ENCODE assay signal across 22 cellular contexts in genomic region chr5:32279786-32280185, GRCh38. TPM values are rescaled to one million over a fixed set of nuclear protein-coding genes. Genes with fewer than 3 reads are reported as not detected.
A peak's percentile ranks its signal among the peaks of the same experiment; 100 is the strongest.
DNase-seq lines count a peak whose midpoint lies in the region; ATAC-seq, FAIRE-seq and TF ChIP-seq lines count a peak whose summit lies in the region.
"Had no signal": no experiment of that assay in that cellular context is flagged by ENCODE, and none has a peak within 500 bp of the region (broad histone marks: within the 10 kb centered on the region; RNA-seq: fewer than 3 reads in every experiment).

No MANE protein-coding gene starts in this region.

- H4K20me1 ChIP-seq in GM12878 (ENCODE audit: control insufficient read depth, insufficient read depth) = no peaks in the 10 kb centered on the region

- H3K27ac Mint-ChIP-seq in activated CD4-positive, alpha-beta T cell treated with anti-CD3 and anti-CD28 coated beads for 36 hours = peak overlapping the region; percentile 20
- H3K27ac Mint-ChIP-seq in activated CD4-positive, alpha-beta T cell treated with anti-CD3 and anti-CD28 coated beads, Interleukin-2, amount 10 ng/mL, durations not matched to agents 7 days and 5 days = no peak overlapping the region
- H3K27ac Mint-ChIP-seq in T-cell = peak overlapping the region; percentile 63 to 80
- peak overlapping the region; percentile 87 for H3K27ac Mint-ChIP-seq in stimulated activated effector memory CD8-positive, alpha-beta T cell treated with anti-CD3 and anti-CD28 coated beads, Interleukin-12 subunit alpha, Interleukin-12 subunit beta, amount 100 ng/mL, for 72 hours

- ATAC-seq in activated CD4-positive, alpha-beta T cell treated with anti-CD3 and anti-CD28 coated beads for 36 hours = no peak
- no peak for ATAC-seq in T-cell (replicated peaks in 1 of 4)
- no peak for ATAC-seq in GM12878
- no peak for ATAC-seq in stimulated activated effector memory CD8-positive, alpha-beta T cell treated with anti-CD3 and anti-CD28 coated beads, Interleukin-12 subunit alpha, Interleukin-12 subunit beta, amount 100 ng/mL, for 72 hours
- no peak for ATAC-seq in sciatic nerve
- ATAC-seq: HCT116, heart left ventricle, mucosa of descending colon, upper lobe of right lung had no signal

- H2AFZ ChIP-seq in GM12878 (ENCODE audit: control insufficient read depth, low read depth, low read length) = no peak overlapping the region

- no peak for DNase-seq in activated CD4-positive, alpha-beta T cell treated with anti-CD3 and anti-CD28 coated beads for 36 hours
- no peak for DNase-seq in activated CD4-positive, alpha-beta T cell treated with anti-CD3 and anti-CD28 coated beads, Interleukin-2, amount 10 ng/mL, durations not matched to agents 7 days and 5 days
- DNase-seq in T-cell (no peak), GM12878 (ENCODE audit: low read depth, low spot score) (no peak), sciatic nerve (ENCODE audit: low spot score) (no peak), substantia nigra (lab: John Stamatoyannopoulos, UW) (no peak), SW 1271 (lab: John Stamatoyannopoulos, UW) (no peak)
- no peak for DNase-seq in stimulated activated effector memory CD8-positive, alpha-beta T cell treated with anti-CD3 and anti-CD28 coated beads, Interleukin-12 subunit alpha, Interleukin-12 subunit beta, amount 100 ng/mL, for 72 hours (ENCODE audit: low spot score in 2 of 2)
- DNase-seq: activated CD8-positive, alpha-beta memory T cell treated with anti-CD3 and anti-CD28 coated beads for 24 hours; activated effector memory CD4-positive, alpha-beta T cell treated with Interleukin-2 at 50 U/mL for 16 hours; Calu3; heart left ventricle; left ventricle myocardium inferior; mucosa of descending colon; NCI-H1417 treated with DMSO at 0.1 percent for 48 hours; NCI-H526 treated with DMSO at 0.1 percent for 48 hours; SHP77 treated with DMSO at 0.1 percent for 48 hours; upper lobe of right lung had no signal

- POLR2A ChIA-PET in activated CD4-positive, alpha-beta T cell treated with anti-CD3 and anti-CD28 coated beads for 36 hours (lab: Charles Lee) = interaction anchor here (1.3 kb wide), 1 partner anchor 34 kb away, joined by 8 read pairs; no protein-coding TSS in a partner anchor
- POLR2A ChIA-PET in activated CD4-positive, alpha-beta T cell treated with anti-CD3 and anti-CD28 coated beads, Interleukin-2, amount 10 ng/mL, durations not matched to agents 7 days and 5 days (lab: Charles Lee) = no interaction called here
- POLR2A ChIA-PET in T-cell (lab: Charles Lee) = no interaction called here
- POLR2A ChIA-PET in GM12878 (lab: Charles Lee) = interaction anchor here (1.0 to 1.3 kb wide), 2 partner anchors 28 to 32 kb away, joined by 3 read pairs; partner anchors contain the start of gene MTMR12

- CTCF ChIA-PET in activated CD4-positive, alpha-beta T cell treated with anti-CD3 and anti-CD28 coated beads for 36 hours (lab: Charles Lee) = interaction anchor here (1.4 kb wide), 1 partner anchor 21 kb away, joined by 4 read pairs; no protein-coding TSS in a partner anchor
- CTCF ChIA-PET in activated CD4-positive, alpha-beta T cell treated with anti-CD3 and anti-CD28 coated beads, Interleukin-2, amount 10 ng/mL, durations not matched to agents 7 days and 5 days (lab: Charles Lee) = interaction anchor here (1.2 kb wide), 1 partner anchor 19 kb away, joined by 3 read pairs; no protein-coding TSS in a partner anchor
- CTCF ChIA-PET in T-cell (lab: Charles Lee) = interaction anchor here (0.5 to 0.6 kb wide), 2 partner anchors 24 to 25 kb away, joined by 3 to 10 read pairs; no protein-coding TSS in a partner anchor
- CTCF ChIA-PET in GM12878 (lab: Yijun Ruan, JAX) = interaction anchor here (0.8 to 2.4 kb wide), 6 partner anchors 9 to 310 kb away, joined by 3 to 8 read pairs (median 3); no protein-coding TSS in a partner anchor

- peaks cover 50% of the 10 kb centered on the region for H3K4me1 ChIP-seq in GM12878 (ENCODE audit: control insufficient read depth, insufficient read depth, low read length)

- peaks cover 73% of the 10 kb centered on the region for H3K4me1 Mint-ChIP-seq in activated CD4-positive, alpha-beta T cell treated with anti-CD3 and anti-CD28 coated beads for 36 hours
- peaks cover 65% of the 10 kb centered on the region for H3K4me1 Mint-ChIP-seq in activated CD4-positive, alpha-beta T cell treated with anti-CD3 and anti-CD28 coated beads, Interleukin-2, amount 10 ng/mL, durations not matched to agents 7 days and 5 days
- peaks cover 43 to 72% (median 70%) of the 10 kb centered on the region in 3 donors for H3K4me1 Mint-ChIP-seq in T-cell
- H3K4me1 Mint-ChIP-seq in stimulated activated effector memory CD8-positive, alpha-beta T cell treated with anti-CD3 and anti-CD28 coated beads, Interleukin-12 subunit alpha, Interleukin-12 subunit beta, amount 100 ng/mL, for 72 hours = peaks cover 61% of the 10 kb centered on the region

- intact Hi-C loops in activated CD4-positive, alpha-beta T cell treated with anti-CD3 and anti-CD28 coated beads for 36 hours (cut with DNase I, micrococcal nuclease) = loop anchor here (1.0 to 10.0 kb wide), 6 partner anchors 18 to 745 kb away; partner anchors contain the start of genes MTMR12 (in 2 of the 2), C5orf22 (in 1 of the 2) and DROSHA (in 1 of the 2)
- intact Hi-C loops in GM12878 (cut with micrococcal nuclease; ENCODE audit: unreplicated experiment) (loop anchor here (1.0 to 5.0 kb wide), 2 partner anchors 33 to 48 kb away; partner anchors contain the start of gene MTMR12), sciatic nerve (cut with DNase I) (no loop called here)

- no peaks in the 10 kb centered on the region for H3K27me3 ChIP-seq in GM12878 (replicated peaks in 1 of 2; ENCODE audit: control insufficient read depth in 2 of 2, insufficient read depth in 2 of 2, low read length in 1 of 2)
- H3K27me3 ChIP-seq: adrenal gland, heart left ventricle, upper lobe of right lung had no signal

- RAD21 ChIA-PET in GM12878 (lab: Charles Lee; ENCODE audit: unreplicated experiment) = no interaction called here

- no peak for FAIRE-seq in GM12878 (lab: Jason Lieb, UNC)
- FAIRE-seq: bronchial epithelial cell had no signal

- H3K9ac ChIP-seq in GM12878 (ENCODE audit: control insufficient read depth, insufficient read depth, low read length) = peak overlapping the region; percentile 20

- H3K27ac ChIP-seq in GM12878 (ENCODE audit: control insufficient read depth, insufficient read depth) (peak overlapping the region; percentile 80), substantia nigra (ENCODE audit: low read depth, low read length, poor library complexity, severe bottlenecking) (no peak overlapping the region)
- H3K27ac ChIP-seq: adrenal gland, left ventricle myocardium inferior, upper lobe of right lung, VCaP had no signal

- TF ChIP-seq POLR2A in GM12878 (IDR thresholded peaks at IDR 0.05; ENCODE audit: low read depth, low read length) = no peak

- H3K36me3 ChIP-seq in GM12878 (ENCODE audit: control insufficient read depth in 2 of 2, insufficient read depth in 2 of 2, low read length in 1 of 2) = peaks cover 0 to 5% of the 10 kb centered on the region in 2 experiments; a peak in 2 of 4 replicates
- H3K36me3 ChIP-seq: adrenal gland had no signal

- no peaks in the 10 kb centered on the region for H3K9me3 ChIP-seq in GM12878 (replicated peaks; ENCODE audit: control insufficient read depth, insufficient read depth, low read length)
- H3K9me3 ChIP-seq: adrenal gland, heart left ventricle, left ventricle myocardium inferior, mucosa of descending colon, upper lobe of right lung had no signal

- peak overlapping the region; percentile 62 for H3K4me2 ChIP-seq in GM12878 (ENCODE audit: control insufficient read depth, insufficient read depth)

- no peak overlapping the region for H3K4me3 ChIP-seq in GM12878
- H3K4me3 ChIP-seq: adrenal gland, heart left ventricle, left ventricle myocardium inferior, mucosa of descending colon, upper lobe of right lung had no signal

- no peak for TF ChIP-seq EP300 in GM12878 (IDR thresholded peaks at IDR 0.05; ENCODE audit: borderline replicate concordance in 1 of 2, control insufficient read depth in 1 of 2, low read depth in 2 of 2, low read length in 2 of 2)

- no peaks in the 10 kb centered on the region for H3K27me3 Mint-ChIP-seq in activated CD4-positive, alpha-beta T cell treated with anti-CD3 and anti-CD28 coated beads for 36 hours
- no peaks in the 10 kb centered on the region for H3K27me3 Mint-ChIP-seq in activated CD4-positive, alpha-beta T cell treated with anti-CD3 and anti-CD28 coated beads, Interleukin-2, amount 10 ng/mL, durations not matched to agents 7 days and 5 days
- no peaks in the 10 kb centered on the region for H3K27me3 Mint-ChIP-seq in T-cell

- no peaks in the 10 kb centered on the region for H3K9me3 Mint-ChIP-seq in activated CD4-positive, alpha-beta T cell treated with anti-CD3 and anti-CD28 coated beads for 36 hours (ENCODE audit: low read depth)
- peaks cover 3% of the 10 kb centered on the region for H3K9me3 Mint-ChIP-seq in activated CD4-positive, alpha-beta T cell treated with anti-CD3 and anti-CD28 coated beads, Interleukin-2, amount 10 ng/mL, durations not matched to agents 7 days and 5 days
- no peaks in the 10 kb centered on the region for H3K9me3 Mint-ChIP-seq in T-cell
- H3K9me3 Mint-ChIP-seq in stimulated activated effector memory CD8-positive, alpha-beta T cell treated with anti-CD3 and anti-CD28 coated beads, Interleukin-12 subunit alpha, Interleukin-12 subunit beta, amount 100 ng/mL, for 72 hours = no peaks in the 10 kb centered on the region

- H3K4me3 Mint-ChIP-seq in activated CD4-positive, alpha-beta T cell treated with anti-CD3 and anti-CD28 coated beads for 36 hours = no peak overlapping the region
- H3K4me3 Mint-ChIP-seq in activated CD4-positive, alpha-beta T cell treated with anti-CD3 and anti-CD28 coated beads, Interleukin-2, amount 10 ng/mL, durations not matched to agents 7 days and 5 days = no peak overlapping the region
- no peak overlapping the region for H3K4me3 Mint-ChIP-seq in T-cell
- H3K4me3 Mint-ChIP-seq in stimulated activated effector memory CD8-positive, alpha-beta T cell treated with anti-CD3 and anti-CD28 coated beads, Interleukin-12 subunit alpha, Interleukin-12 subunit beta, amount 100 ng/mL, for 72 hours = no peak overlapping the region

- TF ChIP-seq CTCF in GM12878 (IDR thresholded peaks at IDR 0.05 in 2 of 3, conservative IDR thresholded peaks at IDR 0.05 in 1 of 3; ENCODE audit: control insufficient read depth in 2 of 3, extremely low read depth in 1 of 3, insufficient read depth in 1 of 3, low read depth in 3 of 3, low read length in 3 of 3) = no peak

- WGBS in GM12878 (ENCODE audit: insufficient coverage, insufficient replicate concordance, low lambda C conversion rate, missing lambda C conversion rate) = 100% methylated on average over 3 of the region's 3 CpGs

- SMC1A ChIA-PET in GM12878 (lab: Charles Lee; ENCODE audit: uncharacterized antibody, unreplicated experiment) = interaction anchor here (0.8 to 3.9 kb wide), 8 partner anchors 15 to 50 kb away, joined by 3 to 19 read pairs (median 8); no protein-coding TSS in a partner anchor

- BruUV-seq in GM12878 (replicated peaks; lab: Mats Ljungman, UMichigan) = no TSS peak

- peaks cover 10% of the 10 kb centered on the region for H3K79me2 ChIP-seq in GM12878 (ENCODE audit: control insufficient read depth, insufficient read depth, low read length)

- peaks cover 16% of the 10 kb centered on the region for H3K36me3 Mint-ChIP-seq in activated CD4-positive, alpha-beta T cell treated with anti-CD3 and anti-CD28 coated beads for 36 hours (ENCODE audit: low read depth)
- peaks cover 41% of the 10 kb centered on the region for H3K36me3 Mint-ChIP-seq in activated CD4-positive, alpha-beta T cell treated with anti-CD3 and anti-CD28 coated beads, Interleukin-2, amount 10 ng/mL, durations not matched to agents 7 days and 5 days (ENCODE audit: low read depth)
- peaks cover 18% of the 10 kb centered on the region for H3K36me3 Mint-ChIP-seq in T-cell
- peaks cover 24% of the 10 kb centered on the region for H3K36me3 Mint-ChIP-seq in stimulated activated effector memory CD8-positive, alpha-beta T cell treated with anti-CD3 and anti-CD28 coated beads, Interleukin-12 subunit alpha, Interleukin-12 subunit beta, amount 100 ng/mL, for 72 hours

- no peak for TF ChIP-seq RAD21 in GM12878 (IDR thresholded peaks at IDR 0.05; ENCODE audit: insufficient read depth, low read depth, low read length)

- in situ Hi-C loops in GM12878 (cut with MboI) = no loop called here

RNA-seq across cellular contexts. Expression of gene MTMR12, which starts 33.0 kb away (rescaled TPM):
- 10 to 100 TPM; 21.6 to 22.8 TPM for total RNA-seq in activated CD4-positive, alpha-beta T cell treated with anti-CD3 and anti-CD28 coated beads for 36 hours
- 10 to 100 TPM; 24.3 to 29.1 TPM for total RNA-seq in activated CD4-positive, alpha-beta T cell treated with anti-CD3 and anti-CD28 coated beads, Interleukin-2, amount 10 ng/mL, durations not matched to agents 7 days and 5 days
- total RNA-seq in T-cell (10 to 100 TPM; 19.3 to 22.2 (median 20.0) TPM), GM12878 (2014; rRNA removed) (17.1 and 19.3 TPM in 2 replicates), GM12878 (2014; rRNA removed; fragmentation: Illumina TruSeq; extraction: Trizol) (15.4 and 16.2 TPM in 2 replicates), GM12878 (2021) (21.7 and 25.7 TPM in 2 replicates), sciatic nerve (40.6 TPM)
- total RNA-seq in GM12878 (2013; cell fraction: nucleolus; rRNA removed) = 50.7 and 65.2 TPM in 2 replicates
- 6.2 TPM for polyA plus RNA-seq in GM12878 (2011; ENCODE audit: low read depth)
- polyA plus RNA-seq in GM12878 (2011; rRNA removed) (22.9 and 24.7 TPM in 2 replicates), GM12878 (2014; fragmentation: Illumina TruSeq; extraction: Trizol) (22.4 and 22.6 TPM in 2 replicates), GM12878 (2014; fragmentation: Nextera tagmentation; extraction: Ambion mirVana) (1 to 10 TPM; 5.0 to 8.1 TPM), GM12878 (2014; rRNA removed) (16.0 and 16.5 TPM in 2 replicates), GM12878 (2016; fragmentation: Nextera tagmentation; extraction: Ambion mirVana) (10 to 100 TPM; 10.8 to 12.7 TPM)
- 13.3 and 15.2 TPM in 2 replicates for polyA plus RNA-seq in GM12878 (2011; cell fraction: cytosol; rRNA removed)
- 9.5 and 11.1 TPM in 2 replicates for polyA plus RNA-seq in GM12878 (2011; cell fraction: nucleus; rRNA removed)
- polyA plus RNA-seq in GM12878 (2012) = 8.7 TPM in 2 replicates
- 19.7 and 33.3 TPM in 2 replicates for polyA minus RNA-seq in GM12878 (2011; rRNA and poly(A)+ RNA removed)
- 9.6 and 12.2 TPM in 2 replicates for polyA minus RNA-seq in GM12878 (2011; cell fraction: cytosol; rRNA and poly(A)+ RNA removed)
- polyA minus RNA-seq in GM12878 (2011; cell fraction: nucleus; rRNA and poly(A)+ RNA removed) = 13.5 and 23.0 TPM in 2 replicates

Comparison
In these comparisons a context has a peak if more than half of its experiments do, and no peak if none do; other contexts are left out.
1. POLR2A ChIA-PET loops: an anchor here in activated CD4-positive, alpha-beta T cell treated with anti-CD3 and anti-CD28 coated beads for 36 hours (1.3 kb wide) and GM12878 (1.0 to 1.3 kb wide); none called in activated CD4-positive, alpha-beta T cell treated with anti-CD3 and anti-CD28 coated beads, Interleukin-2, amount 10 ng/mL, durations not matched to agents 7 days and 5 days and T-cell.